ENCODE assay signal across 1 cellular context in the genomic region with DNA sequence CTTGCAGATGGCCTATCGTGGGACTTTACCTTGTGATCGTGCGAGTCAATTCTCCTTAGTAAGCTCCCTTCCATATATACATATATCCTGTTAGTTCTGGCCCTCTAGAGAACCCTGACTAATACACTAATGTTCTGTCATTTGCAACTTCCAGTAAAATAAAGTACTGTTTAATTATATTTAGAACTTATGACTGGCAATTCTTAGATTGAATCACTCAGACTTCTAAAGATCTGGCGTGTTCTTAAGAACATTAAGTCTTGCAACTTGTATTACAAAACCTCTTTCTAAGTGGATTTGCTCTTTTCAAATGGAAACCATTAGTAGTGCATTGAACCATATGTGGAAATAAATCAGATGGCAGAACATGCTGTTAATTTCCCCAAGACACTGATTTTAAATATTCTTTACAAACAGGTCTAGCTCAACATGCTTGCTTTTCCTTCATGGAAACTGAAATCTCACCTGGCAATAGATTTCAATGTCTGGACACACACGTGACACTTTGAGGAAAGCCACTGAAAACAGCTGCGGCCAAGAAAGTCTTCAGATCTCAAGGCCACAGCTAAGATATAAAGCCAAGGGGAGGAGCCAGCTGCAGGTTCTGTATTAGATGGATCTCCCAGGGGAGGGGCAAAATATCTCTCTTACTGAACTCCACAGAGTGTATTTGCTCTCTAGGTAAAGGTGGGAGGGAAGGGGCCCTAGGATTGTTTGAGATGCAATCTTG.
TF ChIP-seq lines count a peak whose summit lies in the region.

No MANE protein-coding gene starts in this region.

TF ChIP-seq in SK-N-SH, 30 proteins besides CTCF, POLR2A, EP300 and RAD21 (continued from another document):
- TF ChIP-seq, protein P1, sequence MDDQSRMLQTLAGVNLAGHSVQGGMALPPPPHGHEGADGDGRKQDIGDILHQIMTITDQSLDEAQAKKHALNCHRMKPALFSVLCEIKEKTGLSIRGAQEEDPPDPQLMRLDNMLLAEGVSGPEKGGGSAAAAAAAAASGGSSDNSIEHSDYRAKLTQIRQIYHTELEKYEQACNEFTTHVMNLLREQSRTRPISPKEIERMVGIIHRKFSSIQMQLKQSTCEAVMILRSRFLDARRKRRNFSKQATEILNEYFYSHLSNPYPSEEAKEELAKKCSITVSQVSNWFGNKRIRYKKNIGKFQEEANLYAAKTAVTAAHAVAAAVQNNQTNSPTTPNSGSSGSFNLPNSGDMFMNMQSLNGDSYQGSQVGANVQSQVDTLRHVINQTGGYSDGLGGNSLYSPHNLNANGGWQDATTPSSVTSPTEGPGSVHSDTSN (IDR thresholded peaks at IDR 0.05) = no peak
- TF ChIP-seq FOXM1 (IDR thresholded peaks at IDR 0.05; ENCODE audit: low read depth) (no peak), TCF12 (IDR thresholded peaks at IDR 0.05) (no peak), TAF1 (IDR thresholded peaks at IDR 0.05; ENCODE audit: borderline replicate concordance, low read depth, low read length) (no peak), SIN3A (IDR thresholded peaks at IDR 0.05; ENCODE audit: borderline replicate concordance, low read depth, low read length) (no peak)
